Comparison of ENCODE assay signal across 22 cellular contexts in genomic region chr12:110998971-110999370, GRCh38.
"Had no signal": no experiment of that assay in that cellular context is flagged by ENCODE, and none has a peak within 500 bp of the region (broad histone marks: within the 10 kb centered on the region; RNA-seq: fewer than 3 reads in every experiment).

No MANE protein-coding gene starts in this region.

- H3K9me3 ChIP-seq: colonic mucosa had no signal

- H3K4me1 ChIP-seq: colonic mucosa, esophagus muscularis mucosa, esophagus squamous epithelium, foreskin keratinocyte, gastroesophageal sphincter had no signal

- DNase-seq: colonic mucosa; cortex of kidney; dermis blood vessel endothelial cell; dorsolateral prefrontal cortex; effector CD4-positive, alpha-beta T cell; effector CD8-positive, alpha-beta T cell; effector memory CD4-positive, alpha-beta T cell; effector memory CD8-positive, alpha-beta T cell; endodermal cell; erythroblast; esophagus squamous epithelium; foreskin keratinocyte; foreskin melanocyte; gastrocnemius medialis; glutamatergic neuron; head of caudate nucleus; heart left ventricle; heart right ventricle had no signal

- H3K27ac ChIP-seq: colonic mucosa, coronary artery, dorsolateral prefrontal cortex, epithelial cell of prostate, esophagus muscularis mucosa, esophagus squamous epithelium, foreskin keratinocyte, gastrocnemius medialis, gastroesophageal sphincter, heart left ventricle, heart right ventricle had no signal

- H3K36me3 ChIP-seq: colonic mucosa, esophagus muscularis mucosa, esophagus squamous epithelium, gastrocnemius medialis, gastroesophageal sphincter, heart left ventricle, heart right ventricle had no signal

- H3K27me3 ChIP-seq: colonic mucosa, gastrocnemius medialis, heart right ventricle had no signal

- H3K4me3 ChIP-seq: colonic mucosa, coronary artery, dorsolateral prefrontal cortex, esophagus muscularis mucosa, esophagus squamous epithelium, gastrocnemius medialis, gastroesophageal sphincter, heart left ventricle, heart right ventricle had no signal
